In the genomic region with DNA sequence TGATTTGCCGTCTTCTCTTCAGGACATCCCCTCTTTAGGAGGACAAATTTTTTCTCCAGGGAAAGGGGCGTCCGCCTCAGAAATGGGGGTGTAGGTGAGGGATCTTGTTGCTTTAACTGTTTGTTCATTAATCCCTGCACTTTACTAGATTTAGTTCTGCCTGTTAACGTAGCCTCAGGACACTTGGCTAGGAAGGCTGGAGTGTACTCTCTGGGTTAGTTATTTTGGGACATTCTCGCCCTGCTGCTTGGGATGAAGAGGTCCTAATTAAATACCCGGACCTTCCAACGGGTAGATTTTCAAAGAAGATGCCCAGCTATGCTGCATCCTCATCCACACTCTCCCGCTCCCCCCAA, we compare ENCODE assay signal across 9 cellular contexts. TPM values are rescaled to one million over a fixed set of nuclear protein-coding genes. Genes with fewer than 3 reads are reported as not detected.
DNase-seq lines count a peak whose midpoint lies in the region; ATAC-seq, FAIRE-seq and TF ChIP-seq lines count a peak whose summit lies in the region.
"Had no signal": no experiment of that assay in that cellular context is flagged by ENCODE, and none has a peak within 500 bp of the region (broad histone marks: within the 10 kb centered on the region; RNA-seq: fewer than 3 reads in every experiment).

No MANE protein-coding gene starts in this region.

- FAIRE-seq in GM12878 (lab: Jason Lieb, UNC) (no peak), keratinocyte (lab: Jason Lieb, UNC) (peak; percentile 78)
- FAIRE-seq: A204.1 had no signal

- SMC1A ChIA-PET in GM12878 (lab: Charles Lee; ENCODE audit: uncharacterized antibody, unreplicated experiment) = no interaction called here

- H3K36me3 Mint-ChIP-seq in T-helper 1 cell treated with Interleukin-12 subunit alpha and Interleukin-12 subunit beta and Interleukin-4 antibody, amounts not matched to agents 30 μg/mL and 1 μg/mL, for 36 hours (ENCODE audit: low read depth) = no peaks in the 10 kb centered on the region

- CTCF ChIA-PET in GM12878 (lab: Yijun Ruan, JAX) = no interaction called here

- TF ChIP-seq RAD21 in GM12878 (IDR thresholded peaks at IDR 0.05; ENCODE audit: insufficient read depth, low read depth, low read length) = no peak

- BruUV-seq in GM12878 (replicated peaks; lab: Mats Ljungman, UMichigan) = no TSS peak

- H3K4me1 Mint-ChIP-seq in T-helper 1 cell treated with Interleukin-12 subunit alpha and Interleukin-12 subunit beta and Interleukin-4 antibody, amounts not matched to agents 30 μg/mL and 1 μg/mL, for 36 hours (ENCODE audit: low read depth) = peaks cover 7% of the 10 kb centered on the region

- no peaks in the 10 kb centered on the region for H3K4me1 ChIP-seq in GM12878 (ENCODE audit: control insufficient read depth, insufficient read depth, low read length)
- H3K4me1 ChIP-seq in keratinocyte (ENCODE audit: control insufficient read depth, extremely low read depth, insufficient read depth, low read length) = peaks cover 18% of the 10 kb centered on the region

- intact Hi-C loops in GM12878 (cut with micrococcal nuclease; ENCODE audit: unreplicated experiment) = no loop called here

- dilution Hi-C loops in keratinocyte (cut with MboI; ENCODE audit: extremely low pct_ligation_motif_present, low sequenced_read_pairs) = no loop called here

- DNase-seq in T-helper 1 cell (no peak), GM12878 (ENCODE audit: low read depth, low spot score) (no peak), keratinocyte (ENCODE audit: low read depth, low spot score) (no peak), superior temporal gyrus (ENCODE audit: extremely low spot score) (peak; percentile 80), NCI-H446 treated with DMSO at 0.1 percent for 48 hours (lab: John Stamatoyannopoulos, UW) (no peak), omental fat pad (ENCODE audit: low spot score) (no peak), kidney glomerular epithelial cell (lab: John Stamatoyannopoulos, UW) (no peak)

- no peaks in the 10 kb centered on the region for H3K36me3 ChIP-seq in GM12878 (ENCODE audit: control insufficient read depth in 2 of 2, insufficient read depth in 2 of 2, low read length in 1 of 2)
- peaks cover 3 to 7% of the 10 kb centered on the region in 2 experiments for H3K36me3 ChIP-seq in keratinocyte (ENCODE audit: control insufficient read depth in 2 of 2, extremely low read depth in 1 of 2, insufficient read depth in 2 of 2, low read length in 2 of 2)

- no peaks in the 10 kb centered on the region for H4K20me1 ChIP-seq in GM12878 (ENCODE audit: control insufficient read depth, insufficient read depth)
- H4K20me1 ChIP-seq in keratinocyte (ENCODE audit: control insufficient read depth, extremely low read depth, insufficient read depth, low read length) = no peaks in the 10 kb centered on the region

- no peak overlapping the region for H3K27ac Mint-ChIP-seq in T-helper 1 cell treated with Interleukin-12 subunit alpha and Interleukin-12 subunit beta and Interleukin-4 antibody, amounts not matched to agents 30 μg/mL and 1 μg/mL, for 36 hours

- in situ Hi-C loops in GM12878 (cut with MboI) = no loop called here

- RAD21 ChIA-PET in GM12878 (lab: Charles Lee; ENCODE audit: unreplicated experiment) = no interaction called here

- peak overlapping the region; percentile 62 for H3K4me3 Mint-ChIP-seq in T-helper 1 cell treated with Interleukin-12 subunit alpha and Interleukin-12 subunit beta and Interleukin-4 antibody, amounts not matched to agents 30 μg/mL and 1 μg/mL, for 36 hours

- TF ChIP-seq CTCF in GM12878 (IDR thresholded peaks at IDR 0.05 in 2 of 3, conservative IDR thresholded peaks at IDR 0.05 in 1 of 3; ENCODE audit: control insufficient read depth in 2 of 3, extremely low read depth in 1 of 3, insufficient read depth in 1 of 3, low read depth in 3 of 3, low read length in 3 of 3) = no peak
- TF ChIP-seq CTCF in keratinocyte (optimal IDR thresholded peaks at IDR 0.05 in 1 of 3, IDR thresholded peaks at IDR 0.05 in 1 of 3, conservative IDR thresholded peaks at IDR 0.05 in 1 of 3; ENCODE audit: extremely low read depth in 1 of 3, insufficient read depth in 2 of 3, low read length in 3 of 3) = no peak
- TF ChIP-seq CTCF in omental fat pad (IDR thresholded peaks at IDR 0.05) = no peak

- H3K9ac ChIP-seq in GM12878 (ENCODE audit: control insufficient read depth, insufficient read depth, low read length) (no peak overlapping the region), keratinocyte (ENCODE audit: control insufficient read depth, extremely low read depth, insufficient read depth, low read length) (peak overlapping the region; percentile 75)

- no peaks in the 10 kb centered on the region for H3K9me3 ChIP-seq in GM12878 (replicated peaks; ENCODE audit: control insufficient read depth, insufficient read depth, low read length)
- H3K9me3 ChIP-seq in keratinocyte (ENCODE audit: control insufficient read depth, low read depth, low read length) = no peaks in the 10 kb centered on the region

- H3K9me3 Mint-ChIP-seq in T-helper 1 cell treated with Interleukin-12 subunit alpha and Interleukin-12 subunit beta and Interleukin-4 antibody, amounts not matched to agents 30 μg/mL and 1 μg/mL, for 36 hours = no peaks in the 10 kb centered on the region

- H3K4me3 ChIP-seq in GM12878 (no peak overlapping the region), keratinocyte (ENCODE audit: control insufficient read depth in 2 of 3, extremely low read depth in 1 of 3, insufficient read depth in 2 of 3, low read depth in 1 of 3, low read length in 3 of 3) (peak overlapping the region; percentile 63 to 82 (median 80))

- 22% methylated on average over 8 of the region's 8 CpGs for WGBS in GM12878 (ENCODE audit: insufficient coverage, insufficient replicate concordance, low lambda C conversion rate, missing lambda C conversion rate)

- no peak for TF ChIP-seq POLR2A in GM12878 (IDR thresholded peaks at IDR 0.05; ENCODE audit: low read depth, low read length)

- H3K9me1 ChIP-seq in keratinocyte (ENCODE audit: control insufficient read depth, extremely low read depth, insufficient read depth, low read length) = no peaks in the 10 kb centered on the region

- POLR2A ChIA-PET in GM12878 (lab: Charles Lee) = no interaction called here

- no peak for ATAC-seq in GM12878
- ATAC-seq in omental fat pad (ENCODE audit: low FRiP score) = no peak

- H3K27ac ChIP-seq in GM12878 (ENCODE audit: control insufficient read depth, insufficient read depth) (no peak overlapping the region), keratinocyte (ENCODE audit: control insufficient read depth, insufficient read depth, low read length) (peak overlapping the region; percentile 71)

- H3K27me3 Mint-ChIP-seq in T-helper 1 cell treated with Interleukin-12 subunit alpha and Interleukin-12 subunit beta and Interleukin-4 antibody, amounts not matched to agents 30 μg/mL and 1 μg/mL, for 36 hours (ENCODE audit: low read depth) = peaks cover 54% of the 10 kb centered on the region

- H2AFZ ChIP-seq in GM12878 (ENCODE audit: control insufficient read depth, low read depth, low read length) (no peak overlapping the region), keratinocyte (ENCODE audit: control insufficient read depth, low read length) (peak overlapping the region; percentile 21)

- peak overlapping the region; percentile 50; the same call in 1 of the 2 replicates for H3K4me2 ChIP-seq in GM12878 (ENCODE audit: control insufficient read depth, insufficient read depth)
- peak overlapping the region; percentile 89 for H3K4me2 ChIP-seq in keratinocyte (ENCODE audit: control insufficient read depth, extremely low read depth, insufficient read depth, low read depth, low read length)

- H3K79me2 ChIP-seq in GM12878 (ENCODE audit: control insufficient read depth, insufficient read depth, low read length) (no peaks in the 10 kb centered on the region), keratinocyte (ENCODE audit: control insufficient read depth, insufficient read depth, low read length) (peaks cover 38% of the 10 kb centered on the region)

- TF ChIP-seq EP300 in GM12878 (IDR thresholded peaks at IDR 0.05; ENCODE audit: borderline replicate concordance in 1 of 2, control insufficient read depth in 1 of 2, low read depth in 2 of 2, low read length in 2 of 2) = no peak

- peaks cover 8 to 22% of the 10 kb centered on the region in 2 experiments for H3K27me3 ChIP-seq in GM12878 (replicated peaks in 1 of 2; ENCODE audit: control insufficient read depth in 2 of 2, insufficient read depth in 2 of 2, low read length in 1 of 2)
- H3K27me3 ChIP-seq in keratinocyte (ENCODE audit: control insufficient read depth, extremely low read depth, insufficient read depth, low read length) = no peaks in the 10 kb centered on the region

RNA-seq across cellular contexts. Expression of a gene that starts 0.6 kb away (rescaled TPM):
- total RNA-seq in GM12878 (2013; cell fraction: nucleolus; rRNA removed) = not detected in 2 replicates
- total RNA-seq in GM12878 (2014; rRNA removed) (not detected in 2 replicates), GM12878 (2014; rRNA removed; fragmentation: Illumina TruSeq; extraction: Trizol) (not detected in 2 replicates), GM12878 (2021) (not detected in 2 replicates), omental fat pad (under 1 TPM in 2 of 4 donors, not detected in 2; 0.12 to 0.19 TPM)
- polyA plus RNA-seq in GM12878 (2011; ENCODE audit: low read depth) = not detected
- polyA plus RNA-seq in GM12878 (2011; rRNA removed) (not detected in 2 replicates), GM12878 (2014; fragmentation: Illumina TruSeq; extraction: Trizol) (not detected in 2 replicates), GM12878 (2014; fragmentation: Nextera tagmentation; extraction: Ambion mirVana) (not detected), GM12878 (2014; rRNA removed) (not detected in 2 replicates), GM12878 (2016; fragmentation: Nextera tagmentation; extraction: Ambion mirVana) (under 1 TPM in 1 of 2 experiments, not detected in 1; 0.08 TPM), keratinocyte (11.9 to 20.9 TPM (median 15.9 TPM) in 3 replicates)
- polyA plus RNA-seq in GM12878 (2011; cell fraction: cytosol; rRNA removed) = not detected in 2 replicates
- not detected in 2 replicates for polyA plus RNA-seq in GM12878 (2011; cell fraction: nucleus; rRNA removed)
- polyA plus RNA-seq in GM12878 (2012) = not detected in 2 replicates
- polyA minus RNA-seq in GM12878 (2011; rRNA and poly(A)+ RNA removed) = not detected in 2 replicates
- polyA minus RNA-seq in GM12878 (2011; cell fraction: cytosol; rRNA and poly(A)+ RNA removed) = not detected in 2 replicates
- not detected in 2 replicates for polyA minus RNA-seq in GM12878 (2011; cell fraction: nucleus; rRNA and poly(A)+ RNA removed)
- polyA plus RNA-seq in keratinocyte (2011; ENCODE audit: low read depth) = 45.3 TPM
- polyA plus RNA-seq in keratinocyte (2011; cell fraction: cytosol; rRNA removed) = 10.0 and 17.5 TPM in 2 replicates
- 13.4 and 17.5 TPM in 2 replicates for polyA plus RNA-seq in keratinocyte (2011; cell fraction: nucleus; rRNA removed)
- polyA plus RNA-seq in keratinocyte (2012; ENCODE audit: low replicate concordance) = 15.4 and 22.7 TPM in 2 replicates
- 14.5 to 25.7 TPM (median 16.1 TPM) in 3 replicates for polyA minus RNA-seq in keratinocyte
- polyA minus RNA-seq in keratinocyte (2011; cell fraction: cytosol; rRNA and poly(A)+ RNA removed) = 16.3 TPM
- 12.3 and 20.6 TPM in 2 replicates for polyA minus RNA-seq in keratinocyte (2011; cell fraction: nucleus; rRNA and poly(A)+ RNA removed)
